ENCODE assay signal across 11 cellular contexts in genomic region chr2:69652206-69652605, GRCh38. TPM values are rescaled to one million over a fixed set of nuclear protein-coding genes. Genes with fewer than 3 reads are reported as not detected.
DNase-seq lines count a peak whose midpoint lies in the region; ATAC-seq and TF ChIP-seq lines count a peak whose summit lies in the region.
"Had no signal": no experiment of that assay in that cellular context is flagged by ENCODE, and none has a peak within 500 bp of the region (broad histone marks: within the 10 kb centered on the region; RNA-seq: fewer than 3 reads in every experiment).

No MANE protein-coding gene starts in this region.

- H3K9me3 ChIP-seq in MG63 = no peaks in the 10 kb centered on the region
- H3K9me3 ChIP-seq in mammary epithelial cell (replicated peaks; ENCODE audit: insufficient read depth, low read length) = no peaks in the 10 kb centered on the region
- no peaks in the 10 kb centered on the region for H3K9me3 ChIP-seq in heart right ventricle
- H3K9me3 ChIP-seq: gastrocnemius medialis had no signal

- TF ChIP-seq CTCF in mammary epithelial cell (conservative IDR thresholded peaks at IDR 0.05 in 1 of 2, IDR thresholded peaks at IDR 0.05 in 1 of 2; ENCODE audit: extremely low read depth in 1 of 2, insufficient read depth in 1 of 2, low read depth in 1 of 2, low read length in 2 of 2) (no peak), heart right ventricle (IDR thresholded peaks at IDR 0.05) (no peak)

- H3K4me3 ChIP-seq in MG63 (no peak overlapping the region), mammary epithelial cell (replicated peaks in 1 of 3; ENCODE audit: insufficient read depth in 1 of 3, low read depth in 2 of 3, low read length in 3 of 3) (no peak overlapping the region), heart right ventricle (no peak overlapping the region)
- H3K4me3 ChIP-seq: gastrocnemius medialis, GM12878 had no signal

- H3K4me2 ChIP-seq in mammary epithelial cell (ENCODE audit: insufficient read depth, low read depth, low read length) = no peak overlapping the region

- H3K27me3 ChIP-seq in MG63 (no peaks in the 10 kb centered on the region), mammary epithelial cell (ENCODE audit: insufficient read depth, low read length) (no peaks in the 10 kb centered on the region), heart right ventricle (no peaks in the 10 kb centered on the region)
- H3K27me3 ChIP-seq: gastrocnemius medialis had no signal

- intact Hi-C loops in mammary epithelial cell (cut with micrococcal nuclease) (no loop called here), heart right ventricle (cut with DNase I) (loop anchor here in 1 of 10 donors (5.0 kb wide), 1 partner anchor 60 kb away; no protein-coding TSS in a partner anchor)

- DNase-seq in SIG-M5 treated with dmso at 0.1 percent for 504 hours (lab: John Stamatoyannopoulos, UW; ENCODE audit: unreplicated experiment) = peak; percentile 26
- no peak for DNase-seq in SIG-M5 (lab: John Stamatoyannopoulos, UW)
- DNase-seq in MG63 = peak; percentile 69
- peak; percentile 92 for DNase-seq in mammary epithelial cell
- no peak for DNase-seq in naive thymus-derived CD8-positive, alpha-beta T cell
- DNase-seq in heart right ventricle = no peak
- DNase-seq in HEK293T (ENCODE audit: extremely low spot score) = no peak
- DNase-seq: activated naive CD8-positive, alpha-beta T cell treated with anti-CD3 and anti-CD28 coated beads for 36 hours; gastrocnemius medialis had no signal

- H2AFZ ChIP-seq in mammary epithelial cell (ENCODE audit: low read depth, low read length) = no peak overlapping the region

- peaks cover 0 to 6% (median 0%) of the 10 kb centered on the region in 5 donors for H3K27me3 Mint-ChIP-seq in naive thymus-derived CD8-positive, alpha-beta T cell
- H3K27me3 Mint-ChIP-seq: activated naive CD8-positive, alpha-beta T cell treated with anti-CD3 and anti-CD28 coated beads for 36 hours had no signal

- H3K36me3 ChIP-seq in MG63 (no peaks in the 10 kb centered on the region), mammary epithelial cell (ENCODE audit: insufficient read depth, low read length) (no peaks in the 10 kb centered on the region), heart right ventricle (peaks cover 0 to 5% (median 0%) of the 10 kb centered on the region in 9 donors)

- no peak overlapping the region for H3K9ac ChIP-seq in mammary epithelial cell (ENCODE audit: insufficient read depth, low read length)

- BruUV-seq in mammary epithelial cell (replicated peaks; lab: Mats Ljungman, UMichigan) = no TSS peak

- peaks cover 23 to 65% (median 59%) of the 10 kb centered on the region in 4 donors for H3K4me1 Mint-ChIP-seq in naive thymus-derived CD8-positive, alpha-beta T cell

- H3K27ac Mint-ChIP-seq in naive thymus-derived CD8-positive, alpha-beta T cell = peak overlapping the region in 8 of 10 donors; percentile 32 to 91 (median 72)
- H3K27ac Mint-ChIP-seq: activated naive CD8-positive, alpha-beta T cell treated with anti-CD3 and anti-CD28 coated beads for 36 hours had no signal

- H3K27ac ChIP-seq in mammary epithelial cell (ENCODE audit: insufficient read depth, low read depth, low read length) (peak overlapping the region; percentile 68), heart right ventricle (no peak overlapping the region)
- H3K27ac ChIP-seq: gastrocnemius medialis had no signal

- peaks cover 0 to 4% (median 0%) of the 10 kb centered on the region in 3 donors for H3K36me3 Mint-ChIP-seq in naive thymus-derived CD8-positive, alpha-beta T cell

- no peaks in the 10 kb centered on the region for H3K79me2 ChIP-seq in mammary epithelial cell (ENCODE audit: insufficient read depth, low read length)

- peak overlapping the region in 8 of 10 donors; percentile 15 to 81 (median 53) for H3K4me3 Mint-ChIP-seq in naive thymus-derived CD8-positive, alpha-beta T cell
- H3K4me3 Mint-ChIP-seq: activated naive CD8-positive, alpha-beta T cell treated with anti-CD3 and anti-CD28 coated beads for 36 hours had no signal

- CTCF ChIA-PET in mammary epithelial cell (lab: Charles Lee; ENCODE audit: low non-redundant PET) = interaction anchor here (0.6 kb wide), 1 partner anchor 8 kb away, joined by 11 read pairs; the partner anchor contains the start of gene AAK1
- CTCF ChIA-PET in HEK293T (lab: Yijun Ruan, JAX) = interaction anchor here (0.6 kb wide), 1 partner anchor 8 kb away, joined by 3 read pairs; no protein-coding TSS in a partner anchor

- in situ Hi-C loops in mammary epithelial cell (cut with MboI; ENCODE audit: low sequenced_read_pairs in 2 of 2) = loop anchor here in 1 of 2 donors (5.0 kb wide), 1 partner anchor 60 kb away; no protein-coding TSS in a partner anchor

- no peak for ATAC-seq in naive thymus-derived CD8-positive, alpha-beta T cell
- no peak for ATAC-seq in heart right ventricle
- ATAC-seq in GM18519 (IDR thresholded peaks at IDR 0.05; ENCODE audit: low FRiP score, unreplicated experiment) = no peak
- ATAC-seq: gastrocnemius medialis, GM12878 had no signal

- POLR2A ChIA-PET in naive thymus-derived CD8-positive, alpha-beta T cell (lab: Charles Lee) = interaction anchor here (0.6 to 5.5 kb wide), 4 partner anchors 9 to 46 kb away, joined by 5 to 51 read pairs (median 6); partner anchors contain the start of gene AAK1
- POLR2A ChIA-PET in HEK293T (lab: Yijun Ruan, JAX) = no interaction called here

- 34% methylated on average over 7 of the region's 7 CpGs for WGBS in mammary epithelial cell (ENCODE audit: low coverage, missing lambda C conversion rate)
- WGBS in heart right ventricle, 2 donors = 95 to 97% methylated on average over 7 of the region's 7 CpGs

- H3K9me3 Mint-ChIP-seq in naive thymus-derived CD8-positive, alpha-beta T cell = no peaks in the 10 kb centered on the region
- H3K9me3 Mint-ChIP-seq: activated naive CD8-positive, alpha-beta T cell treated with anti-CD3 and anti-CD28 coated beads for 36 hours had no signal

- H4K20me1 ChIP-seq in mammary epithelial cell (ENCODE audit: insufficient read depth, low read length) = no peaks in the 10 kb centered on the region

- dilution Hi-C loops in mammary epithelial cell (cut with HindIII; ENCODE audit: low sequenced_read_pairs) = loop anchor here (5.0 kb wide), 1 partner anchor 65 kb away; no protein-coding TSS in a partner anchor

- H3K4me1 ChIP-seq in mammary epithelial cell (ENCODE audit: insufficient read depth, low read length) (peaks cover 23% of the 10 kb centered on the region), heart right ventricle (peaks cover 0 to 21% (median 0%) of the 10 kb centered on the region in 9 donors)
- H3K4me1 ChIP-seq: gastrocnemius medialis had no signal

TF ChIP-seq in HEK293T, 16 proteins besides CTCF, POLR2A, EP300 and RAD21:
- TF ChIP-seq FOXM1 (IDR thresholded peaks at IDR 0.05; ENCODE audit: borderline replicate concordance) (no peak), L3MBTL2 (conservative IDR thresholded peaks at IDR 0.05) (no peak), NFRKB (IDR thresholded peaks at IDR 0.05) (no peak), PKNOX1 (IDR thresholded peaks at IDR 0.05) (no peak), ZNF384 (IDR thresholded peaks at IDR 0.05) (no peak), TARDBP (IDR thresholded peaks at IDR 0.05) (no peak), SP1 (IDR thresholded peaks at IDR 0.05) (no peak), ARNT (IDR thresholded peaks at IDR 0.05) (no peak), HDGF (IDR thresholded peaks at IDR 0.05; ENCODE audit: borderline replicate concordance) (no peak)

RNA-seq across cellular contexts. Expression of gene AAK1, which starts 8.7 kb away (rescaled TPM):
- total RNA-seq in MG63 (2014; rRNA removed; shearing (Covaris generic); ENCODE audit: low replicate concordance) = 9.4 and 10.9 TPM in 2 replicates
- total RNA-seq in mammary epithelial cell (10 to 100 TPM; 86.2 to 97.0 TPM), heart right ventricle (100 to 1,000 TPM in 7 of 10 donors, 10 to 100 TPM in 3; 70.2 to 148 (median 125) TPM)
- polyA plus RNA-seq in mammary epithelial cell (27.9 TPM), heart right ventricle (10 to 100 TPM; 10.1 to 34.2 TPM)
- 137 TPM for polyA minus RNA-seq in mammary epithelial cell
- total RNA-seq in naive thymus-derived CD8-positive, alpha-beta T cell = 100 to 1,000 TPM; 216 to 222 TPM
- polyA plus RNA-seq in naive thymus-derived CD8-positive, alpha-beta T cell = 100 to 1,000 TPM in 1 of 3 donors, 10 to 100 TPM in 2; 59.8 to 106 (median 97.3) TPM

Comparison
In these comparisons a context has a peak if more than half of its experiments do, and no peak if none do; other contexts are left out.
1. DNase-seq: peak in SIG-M5 treated with dmso at 0.1 percent for 504 hours (single experiment), MG63 (single experiment) and mammary epithelial cell (single experiment); none in SIG-M5 (single experiment), naive thymus-derived CD8-positive, alpha-beta T cell (0 of 10), heart right ventricle (0 of 2) and HEK293T (single experiment).